In the genomic region with DNA sequence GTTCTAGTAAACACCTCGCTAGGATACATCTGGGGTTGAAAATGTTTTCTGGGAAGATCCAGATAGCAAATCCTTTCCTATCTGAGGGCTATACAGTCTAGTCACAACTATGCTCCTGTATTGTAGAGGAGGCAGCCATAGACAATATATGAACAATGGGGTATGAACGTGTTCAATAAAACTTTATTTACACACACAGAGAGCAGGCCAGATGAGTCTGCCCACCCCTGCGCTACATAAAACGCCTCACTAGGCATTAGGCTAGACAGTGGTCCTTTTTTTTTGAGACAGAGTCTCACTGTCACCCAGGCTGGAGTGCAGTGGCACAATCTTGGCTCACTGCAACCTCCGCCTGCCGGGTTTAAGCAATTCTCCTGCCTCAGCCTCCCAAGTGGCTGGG, we compare ENCODE assay signal across 24 cellular contexts. TPM values are rescaled to one million over a fixed set of nuclear protein-coding genes. Genes with fewer than 3 reads are reported as not detected.
A peak's percentile ranks its signal among the peaks of the same experiment; 100 is the strongest.
DNase-seq lines count a peak whose midpoint lies in the region; ATAC-seq, FAIRE-seq and TF ChIP-seq lines count a peak whose summit lies in the region.
"Had no signal": no experiment of that assay in that cellular context is flagged by ENCODE, and none has a peak within 500 bp of the region (broad histone marks: within the 10 kb centered on the region; RNA-seq: fewer than 3 reads in every experiment).

No MANE protein-coding gene starts in this region.

- H3K4me3 ChIP-seq in HepG2 (replicated peaks in 1 of 3; ENCODE audit: insufficient read depth in 1 of 3, low read depth in 2 of 3, low read length in 3 of 3) (no peak overlapping the region), right lobe of liver (no peak overlapping the region), K562 (no peak overlapping the region), mesenchymal stem cell (ENCODE audit: insufficient read depth in 1 of 2, low read depth in 1 of 2, low read length in 2 of 2) (no peak overlapping the region), spleen (no peak overlapping the region)
- H3K4me3 ChIP-seq: BLaER1 had no signal

- POLR2A ChIA-PET in HepG2 (lab: Yijun Ruan, JAX) (no interaction called here), K562 (lab: Yijun Ruan, JAX) (no interaction called here)

- ATAC-seq in HepG2 = no peak
- ATAC-seq in right lobe of liver = no peak
- no peak for ATAC-seq in K562

- H3K27ac ChIP-seq in HepG2 (ENCODE audit: extremely low read length, insufficient read depth, low read length) (no peak overlapping the region), right lobe of liver (no peak overlapping the region), K562 (ENCODE audit: extremely low read depth, low read depth, low read length) (no peak overlapping the region), mesenchymal stem cell (ENCODE audit: low read length, poor library complexity, severe bottlenecking) (no peak overlapping the region), spleen (no peak overlapping the region)
- H3K27ac ChIP-seq: 22Rv1, BLaER1 had no signal

- peaks cover 32% of the 10 kb centered on the region for H3K79me1 ChIP-seq in mesenchymal stem cell (replicated peaks; ENCODE audit: low read length, poor library complexity, severe bottlenecking)

- intact Hi-C loops in HepG2 (cut with micrococcal nuclease; ENCODE audit: unreplicated experiment) (loop anchor here (5.0 kb wide), 1 partner anchor 37 kb away; no protein-coding TSS in a partner anchor), right lobe of liver (cut with DNase I) (no loop called here), K562 (cut with micrococcal nuclease) (no loop called here), spleen (cut with DNase I; ENCODE audit: low total_unique reads) (no loop called here)

- TF ChIP-seq CTCF in HepG2 (CRISPR knock-in tag; IDR thresholded peaks at IDR 0.05) = no peak
- TF ChIP-seq CTCF in right lobe of liver (IDR thresholded peaks at IDR 0.05) = no peak
- TF ChIP-seq CTCF in K562 (IDR thresholded peaks at IDR 0.05 in 2 of 3, conservative IDR thresholded peaks at IDR 0.05 in 1 of 3; ENCODE audit: insufficient read depth in 2 of 3, low read depth in 1 of 3, low read length in 3 of 3) = no peak
- TF ChIP-seq CTCF in spleen (IDR thresholded peaks at IDR 0.05 in 8 of 11, conservative IDR thresholded peaks at IDR 0.05 in 3 of 11) = no peak

- TF ChIP-seq EP300 in HepG2 (IDR thresholded peaks at IDR 0.05; ENCODE audit: low read depth in 2 of 2, low read length in 2 of 2) (no peak), HepG2 (CRISPR knock-in tag; IDR thresholded peaks at IDR 0.05; ENCODE audit: borderline replicate concordance) (no peak), K562 (IDR thresholded peaks at IDR 0.05; ENCODE audit: low read length) (no peak)

- H2BK12ac ChIP-seq in mesenchymal stem cell (ENCODE audit: low read length in 2 of 2) = no peak overlapping the region

- no peak overlapping the region for H2AFZ ChIP-seq in HepG2 (ENCODE audit: low read length)
- no peak overlapping the region for H2AFZ ChIP-seq in K562 (ENCODE audit: low read depth, low read length)
- H2AFZ ChIP-seq in mesenchymal stem cell (ENCODE audit: low read depth, low read length) = no peak overlapping the region

- no peak overlapping the region for H3K14ac ChIP-seq in mesenchymal stem cell (ENCODE audit: low read length in 2 of 2)

- H2BK15ac ChIP-seq in mesenchymal stem cell (ENCODE audit: low read depth, poor library complexity, severe bottlenecking) = no peak overlapping the region

- no peak overlapping the region for H2BK120ac ChIP-seq in mesenchymal stem cell (ENCODE audit: low read depth, low read length)

- H3K9ac ChIP-seq in HepG2 (ENCODE audit: insufficient read depth, low read depth, low read length) (no peak overlapping the region), K562 (ENCODE audit: insufficient read depth in 1 of 2, low read depth in 2 of 2, low read length in 2 of 2) (no peak overlapping the region), mesenchymal stem cell (ENCODE audit: low read length) (peak overlapping the region; percentile 8)
- H3K9ac ChIP-seq: BLaER1 had no signal

- no peak overlapping the region for H4K91ac ChIP-seq in mesenchymal stem cell (ENCODE audit: low read length)

- no peaks in the 10 kb centered on the region for H3K9me1 ChIP-seq in K562 (ENCODE audit: control insufficient read depth, insufficient read depth, low read length)

- FAIRE-seq in HepG2 (lab: Jason Lieb, UNC) (no peak), K562 (lab: Jason Lieb, UNC) (no peak), GM12891 (lab: Jason Lieb, UNC) (no peak)
- FAIRE-seq: A204.1, GM12892 had no signal

- CTCF ChIA-PET in HepG2 (lab: Yijun Ruan, JAX; ENCODE audit: low intra/inter-chr PET ratio, low total read pairs) (no interaction called here), K562 (lab: Yijun Ruan, JAX; ENCODE audit: low intra/inter-chr PET ratio) (no interaction called here)

- no peak overlapping the region for H2AK5ac ChIP-seq in mesenchymal stem cell (ENCODE audit: low read length, severe bottlenecking)

- in situ Hi-C loops in HepG2 (cut with HindIII; ENCODE audit: extremely low pct_ligation_motif_present, low pct_unique_long_range_greater_than_20kb) = no loop called here
- in situ Hi-C loops in K562 (cut with MboI) = no loop called here

- H4K8ac ChIP-seq in mesenchymal stem cell (ENCODE audit: low read length) = no peak overlapping the region

- H3K79me2 ChIP-seq in HepG2 (ENCODE audit: insufficient read depth, low read length) (peaks cover 25% of the 10 kb centered on the region), K562 (ENCODE audit: control insufficient read depth, insufficient read depth, low read length) (0 out of 3 replicates have a peak, but pooled peaks cover 2% of the 10 kb centered on the region)

- H3K23ac ChIP-seq in mesenchymal stem cell (ENCODE audit: low read length in 2 of 2) = no peak overlapping the region

- no peak overlapping the region for H2BK5ac ChIP-seq in mesenchymal stem cell (ENCODE audit: low read depth, low read length, poor library complexity, severe bottlenecking)

- H3K4me2 ChIP-seq in HepG2 (ENCODE audit: low read depth, low read length) (no peak overlapping the region), K562 (ENCODE audit: insufficient read depth, low read length) (no peak overlapping the region), mesenchymal stem cell (ENCODE audit: low read length, poor library complexity, severe bottlenecking) (no peak overlapping the region)
- H3K4me2 ChIP-seq: BLaER1 had no signal

- H3K4ac ChIP-seq in mesenchymal stem cell (ENCODE audit: low read depth in 1 of 2, low read length in 2 of 2) = no peak overlapping the region

- H3K9me3 ChIP-seq in HepG2 (ENCODE audit: low read length) = no peaks in the 10 kb centered on the region
- no peaks in the 10 kb centered on the region for H3K9me3 ChIP-seq in right lobe of liver
- no peaks in the 10 kb centered on the region for H3K9me3 ChIP-seq in K562 (replicated peaks; ENCODE audit: control insufficient read depth, insufficient read depth, low read depth, low read length)
- no peaks in the 10 kb centered on the region for H3K9me3 ChIP-seq in mesenchymal stem cell (ENCODE audit: control insufficient read depth, low read length)
- no peaks in the 10 kb centered on the region for H3K9me3 ChIP-seq in spleen
- H3K9me3 ChIP-seq: BE2C, BLaER1 had no signal

- TF ChIP-seq POLR2A in HepG2 (IDR thresholded peaks at IDR 0.05; ENCODE audit: insufficient read depth in 1 of 2, low read depth in 2 of 2, low read length in 2 of 2) (no peak), right lobe of liver (IDR thresholded peaks at IDR 0.05) (no peak), K562 (conservative IDR thresholded peaks at IDR 0.05) (no peak), spleen (IDR thresholded peaks at IDR 0.05) (no peak), GM12891 (IDR thresholded peaks at IDR 0.05; ENCODE audit: low read depth, low read length) (no peak)

- H3K4me1 ChIP-seq in HepG2 (ENCODE audit: insufficient read depth, low read length) = peaks cover 24% of the 10 kb centered on the region
- no peaks in the 10 kb centered on the region for H3K4me1 ChIP-seq in right lobe of liver
- H3K4me1 ChIP-seq in K562 (replicated peaks in 1 of 2; ENCODE audit: control insufficient read depth in 2 of 2, insufficient read depth in 2 of 2, low read length in 2 of 2) = no peaks in the 10 kb centered on the region
- H3K4me1 ChIP-seq in mesenchymal stem cell (ENCODE audit: control insufficient read depth, insufficient read depth, low read depth, low read length) = peaks cover 9% of the 10 kb centered on the region
- peaks cover 0 to 30% (median 11%) of the 10 kb centered on the region in 6 donors for H3K4me1 ChIP-seq in spleen
- H3K4me1 ChIP-seq: BE2C had no signal

- no TSS peak for BruUV-seq in HepG2 (replicated peaks; lab: Mats Ljungman, UMichigan)
- BruUV-seq in K562 (replicated peaks; lab: Mats Ljungman, UMichigan) = no TSS peak

- TF ChIP-seq RAD21 in HepG2 (CRISPR knock-in tag; IDR thresholded peaks at IDR 0.05) = no peak
- TF ChIP-seq RAD21 in K562 (CRISPR knock-in tag; conservative IDR thresholded peaks at IDR 0.05 in 1 of 2, IDR thresholded peaks at IDR 0.05 in 1 of 2) = no peak

- WGBS in HepG2 (ENCODE audit: low lambda C conversion rate) = 100% methylated on average over 6 of the region's 6 CpGs
- WGBS in right lobe of liver (ENCODE audit: insufficient coverage, low coverage, low lambda C conversion rate, missing lambda C conversion rate) = 97% methylated on average over 6 of the region's 6 CpGs
- 91% methylated on average over 4 of the region's 6 CpGs for WGBS in K562 (ENCODE audit: insufficient coverage, low coverage, missing lambda C conversion rate)
- WGBS in mesenchymal stem cell = 97% methylated on average over 6 of the region's 6 CpGs
- WGBS in spleen, 5 donors = 93 to 99% (median 96%) methylated on average over 6 of the region's 6 CpGs

- no peaks in the 10 kb centered on the region for H3K27me3 ChIP-seq in HepG2 (ENCODE audit: control insufficient read depth in 1 of 2, insufficient read depth in 2 of 2, low read length in 2 of 2)
- H3K27me3 ChIP-seq in right lobe of liver = no peaks in the 10 kb centered on the region
- H3K27me3 ChIP-seq in K562 (ENCODE audit: control insufficient read depth in 2 of 2, insufficient read depth in 2 of 2, low read length in 2 of 2) = no peaks in the 10 kb centered on the region
- H3K27me3 ChIP-seq in mesenchymal stem cell (ENCODE audit: control insufficient read depth in 1 of 2, insufficient read depth in 1 of 2, low read length in 2 of 2) = no peaks in the 10 kb centered on the region
- no peaks in the 10 kb centered on the region for H3K27me3 ChIP-seq in spleen (replicated peaks in 1 of 7)
- H3K27me3 ChIP-seq: BE2C, BLaER1 had no signal

- no peak for DNase-seq in HepG2 (ENCODE audit: low spot score)
- no peak for DNase-seq in right lobe of liver
- DNase-seq in K562 (ENCODE audit: extremely low read depth in 1 of 4, low spot score in 3 of 4) = no peak
- no peak for DNase-seq in mesenchymal stem cell
- no peak for DNase-seq in hippocampal formation (lab: John Stamatoyannopoulos, UW)
- no peak for DNase-seq in spleen
- DNase-seq in GM12891 (ENCODE audit: insufficient read length, low spot score) = no peak
- DNase-seq: ACHN; BE2C; C1 segment of cervical spinal cord; CD4-positive, CD25-positive, alpha-beta regulatory T cell; CD8-positive, alpha-beta memory T cell; COR-L47; DMS 273 treated with DMSO at 0.1 percent for 48 hours; DMS153; DMS53; DMS79; DND-41; EL; GDM1 had no signal

- H3K18ac ChIP-seq in mesenchymal stem cell (ENCODE audit: low read depth in 1 of 2, low read length in 2 of 2) = no peak overlapping the region

- no peaks in the 10 kb centered on the region; the same call in 1 of the 2 replicates for H4K20me1 ChIP-seq in HepG2 (ENCODE audit: insufficient read depth, low read length)
- peaks cover 8% of the 10 kb centered on the region; the same call in 1 of the 2 replicates for H4K20me1 ChIP-seq in K562 (replicated peaks; ENCODE audit: control insufficient read depth, insufficient read depth, low read length)

- H3K36me3 ChIP-seq in HepG2 (replicated peaks in 1 of 2; ENCODE audit: control insufficient read depth in 1 of 2, insufficient read depth in 2 of 2, low read length in 2 of 2) (peaks cover 51 to 90% of the 10 kb centered on the region in 2 experiments), right lobe of liver (peaks cover 3 to 88% (median 32%) of the 10 kb centered on the region in 4 donors), K562 (ENCODE audit: control insufficient read depth, insufficient read depth, low read length) (peaks cover 96% of the 10 kb centered on the region), mesenchymal stem cell (ENCODE audit: control insufficient read depth in 1 of 2, insufficient read depth in 2 of 2, low read depth in 1 of 2, low read length in 2 of 2) (peaks cover 58 to 96% of the 10 kb centered on the region in 2 experiments), spleen (peaks cover 10 to 100% (median 96%) of the 10 kb centered on the region in 6 donors)

RNA-seq across cellular contexts. Expression of a gene that starts 11.1 kb away (rescaled TPM):
- total RNA-seq in HepG2 (2016; rRNA removed; fragmentation: Illumina TruSeq; extraction: Trizol) (29.6 and 30.7 TPM in 2 replicates), right lobe of liver (10 to 100 TPM; 12.7 to 27.8 (median 18.7) TPM), K562 (2014; rRNA removed) (15.1 and 18.3 TPM in 2 replicates), K562 (2014; rRNA removed; fragmentation: Illumina TruSeq; extraction: Trizol) (23.7 and 29.8 TPM in 2 replicates), K562 (2015; rRNA removed; fragmentation: Illumina TruSeq; extraction: Trizol) (18.5 and 20.8 TPM in 2 replicates), K562 (2021) (66.8 and 72.8 TPM in 2 replicates), spleen (10 to 100 TPM; 38.0 to 95.0 (median 60.1) TPM)
- total RNA-seq in HepG2 (2016; cell fraction: cytosol; rRNA removed; fragmentation: Illumina TruSeq; extraction: Trizol; ENCODE audit: low read depth) = 17.6 and 21.4 TPM in 2 replicates
- 29.5 and 30.6 TPM in 2 replicates for total RNA-seq in HepG2 (2016; cell fraction: insoluble cytoplasmic fraction; rRNA removed; fragmentation: Illumina TruSeq; extraction: Trizol)
- 23.9 and 28.0 TPM in 2 replicates for total RNA-seq in HepG2 (2016; cell fraction: membrane; rRNA removed; fragmentation: Illumina TruSeq; extraction: Trizol)
- total RNA-seq in HepG2 (2016; cell fraction: nucleus; rRNA removed; fragmentation: Illumina TruSeq; extraction: Trizol) = 45.6 and 50.9 TPM in 2 replicates
- polyA plus RNA-seq in HepG2 (2011; rRNA removed) (45.9 and 49.4 TPM in 2 replicates), K562 (2011; rRNA removed) (22.5 and 34.0 TPM in 2 replicates), K562 (2014; fragmentation: Illumina TruSeq; extraction: Trizol) (45.9 and 47.4 TPM in 2 replicates), K562 (2014; fragmentation: Nextera tagmentation; extraction: Ambion mirVana) (1 to 10 TPM; 6.4 to 8.5 TPM), K562 (2014; rRNA removed) (31.7 and 33.9 TPM in 2 replicates), spleen (10 to 100 TPM; 13.4 to 26.1 (median 25.0) TPM)
- polyA plus RNA-seq in HepG2 (2011; cell fraction: cytosol; rRNA removed) = 22.4 and 27.2 TPM in 2 replicates
- polyA plus RNA-seq in HepG2 (2011; cell fraction: nucleus; rRNA removed) = 148 and 160 TPM in 2 replicates
- polyA plus RNA-seq in HepG2 (2012) = 49.1 and 55.7 TPM in 2 replicates
- polyA plus RNA-seq in HepG2 (2016; cell fraction: cytosol; fragmentation: Illumina TruSeq; extraction: Trizol; ENCODE audit: low read depth) = 1.6 and 2.3 TPM in 2 replicates
- polyA plus RNA-seq in HepG2 (2016; cell fraction: insoluble cytoplasmic fraction; fragmentation: Illumina TruSeq; extraction: Trizol; ENCODE audit: low read depth) = 22.1 and 28.5 TPM in 2 replicates
- polyA plus RNA-seq in HepG2 (2016; cell fraction: membrane; fragmentation: Illumina TruSeq; extraction: Trizol; ENCODE audit: low read depth) = 6.8 and 7.2 TPM in 2 replicates
- 90.2 and 93.2 TPM in 2 replicates for polyA plus RNA-seq in HepG2 (2016; cell fraction: nucleus; fragmentation: Illumina TruSeq; extraction: Trizol; ENCODE audit: insufficient read depth, low read depth)
- polyA minus RNA-seq in HepG2 (2011; rRNA and poly(A)+ RNA removed; ENCODE audit: low replicate concordance) = 82.7 and 86.0 TPM in 2 replicates
- 18.0 and 21.4 TPM in 2 replicates for polyA minus RNA-seq in HepG2 (2011; cell fraction: cytosol; rRNA and poly(A)+ RNA removed)
- polyA minus RNA-seq in HepG2 (2011; cell fraction: nucleus; rRNA and poly(A)+ RNA removed) = 71.6 and 79.7 TPM in 2 replicates
- 148 and 235 TPM in 2 replicates for total RNA-seq in K562 (2011; cell fraction: chromatin; rRNA removed; ENCODE audit: low replicate concordance)
- 81.9 and 95.5 TPM in 2 replicates for total RNA-seq in K562 (2011; cell fraction: nucleolus; rRNA removed)
- total RNA-seq in K562 (2011; cell fraction: nucleoplasm; rRNA removed) = 95.0 and 103 TPM in 2 replicates
- polyA plus RNA-seq in K562 (2011; cell fraction: cytosol; rRNA removed) = 21.9 and 24.7 TPM in 2 replicates
- polyA plus RNA-seq in K562 (2011; cell fraction: nucleus; rRNA removed) = 99.8 and 123 TPM in 2 replicates
- 45.4 and 46.5 TPM in 2 replicates for polyA plus RNA-seq in K562 (2012)
- polyA minus RNA-seq in K562 (2011; rRNA and poly(A)+ RNA removed) = 34.2 and 37.2 TPM in 2 replicates
- 21.8 and 26.1 TPM in 2 replicates for polyA minus RNA-seq in K562 (2011; cell fraction: cytosol; rRNA and poly(A)+ RNA removed)
- polyA minus RNA-seq in K562 (2011; cell fraction: nucleus; rRNA and poly(A)+ RNA removed) = 26.8 and 40.4 TPM in 2 replicates
- polyA plus RNA-seq in mesenchymal stem cell (2013, experiment 1 of 2) = 31.5 TPM
- polyA plus RNA-seq in mesenchymal stem cell (2013, experiment 2 of 2) = 30.8 TPM
- polyA plus RNA-seq in GM12891 (2012; ENCODE audit: low read depth, missing spikeins) = 27.4 TPM

RNA-seq across cellular contexts. Expression of a gene that starts 47.4 kb away (rescaled TPM):
- total RNA-seq in HepG2 (2016; rRNA removed; fragmentation: Illumina TruSeq; extraction: Trizol) = 20.1 and 21.3 TPM in 2 replicates
- 4.6 and 4.8 TPM in 2 replicates for total RNA-seq in HepG2 (2016; cell fraction: cytosol; rRNA removed; fragmentation: Illumina TruSeq; extraction: Trizol; ENCODE audit: low read depth)
- total RNA-seq in HepG2 (2016; cell fraction: insoluble cytoplasmic fraction; rRNA removed; fragmentation: Illumina TruSeq; extraction: Trizol) = 20.2 and 20.6 TPM in 2 replicates
- total RNA-seq in HepG2 (2016; cell fraction: membrane; rRNA removed; fragmentation: Illumina TruSeq; extraction: Trizol) = 12.9 and 13.2 TPM in 2 replicates
- total RNA-seq in HepG2 (2016; cell fraction: nucleus; rRNA removed; fragmentation: Illumina TruSeq; extraction: Trizol) = 21.3 and 24.7 TPM in 2 replicates
- 48.9 and 66.5 TPM in 2 replicates for polyA plus RNA-seq in HepG2 (2011; rRNA removed)
- 36.2 and 36.3 TPM in 2 replicates for polyA plus RNA-seq in HepG2 (2011; cell fraction: cytosol; rRNA removed)
- polyA plus RNA-seq in HepG2 (2011; cell fraction: nucleus; rRNA removed) = 233 and 263 TPM in 2 replicates
- 33.2 and 38.1 TPM in 2 replicates for polyA plus RNA-seq in HepG2 (2012)
- polyA plus RNA-seq in HepG2 (2016; cell fraction: cytosol; fragmentation: Illumina TruSeq; extraction: Trizol; ENCODE audit: low read depth) = 2.0 TPM in 2 replicates
- 22.9 and 27.1 TPM in 2 replicates for polyA plus RNA-seq in HepG2 (2016; cell fraction: insoluble cytoplasmic fraction; fragmentation: Illumina TruSeq; extraction: Trizol; ENCODE audit: low read depth)
- polyA plus RNA-seq in HepG2 (2016; cell fraction: membrane; fragmentation: Illumina TruSeq; extraction: Trizol; ENCODE audit: low read depth) = 7.5 and 8.2 TPM in 2 replicates
- 48.3 and 49.0 TPM in 2 replicates for polyA plus RNA-seq in HepG2 (2016; cell fraction: nucleus; fragmentation: Illumina TruSeq; extraction: Trizol; ENCODE audit: insufficient read depth, low read depth)
- 20.1 and 43.0 TPM in 2 replicates for polyA minus RNA-seq in HepG2 (2011; rRNA and poly(A)+ RNA removed; ENCODE audit: low replicate concordance)
- 16.4 and 17.8 TPM in 2 replicates for polyA minus RNA-seq in HepG2 (2011; cell fraction: cytosol; rRNA and poly(A)+ RNA removed)
- polyA minus RNA-seq in HepG2 (2011; cell fraction: nucleus; rRNA and poly(A)+ RNA removed) = 66.4 and 72.6 TPM in 2 replicates
- total RNA-seq in right lobe of liver = 10 to 100 TPM; 14.8 to 46.2 (median 28.8) TPM
- total RNA-seq in K562 (2011; cell fraction: chromatin; rRNA removed; ENCODE audit: low replicate concordance) = 59.2 and 70.8 TPM in 2 replicates
- total RNA-seq in K562 (2011; cell fraction: nucleolus; rRNA removed) = 27.7 and 37.1 TPM in 2 replicates
- total RNA-seq in K562 (2011; cell fraction: nucleoplasm; rRNA removed) = 34.9 and 43.7 TPM in 2 replicates
- total RNA-seq in K562 (2014; rRNA removed) = 15.0 and 15.1 TPM in 2 replicates
- 16.8 and 18.3 TPM in 2 replicates for total RNA-seq in K562 (2014; rRNA removed; fragmentation: Illumina TruSeq; extraction: Trizol)
- 19.6 and 21.2 TPM in 2 replicates for total RNA-seq in K562 (2015; rRNA removed; fragmentation: Illumina TruSeq; extraction: Trizol)
- 24.4 and 27.7 TPM in 2 replicates for total RNA-seq in K562 (2021)
- polyA plus RNA-seq in K562 (2011; rRNA removed) = 16.1 and 16.5 TPM in 2 replicates
- 14.2 and 14.9 TPM in 2 replicates for polyA plus RNA-seq in K562 (2011; cell fraction: cytosol; rRNA removed)
- 71.2 and 83.3 TPM in 2 replicates for polyA plus RNA-seq in K562 (2011; cell fraction: nucleus; rRNA removed)
- polyA plus RNA-seq in K562 (2012) = 17.4 and 27.1 TPM in 2 replicates
- 20.5 and 24.1 TPM in 2 replicates for polyA plus RNA-seq in K562 (2014; fragmentation: Illumina TruSeq; extraction: Trizol)
- under 1 TPM; 0.52 to 0.70 TPM for polyA plus RNA-seq in K562 (2014; fragmentation: Nextera tagmentation; extraction: Ambion mirVana)
- polyA plus RNA-seq in K562 (2014; rRNA removed) = 25.1 and 25.4 TPM in 2 replicates
- 12.2 and 12.3 TPM in 2 replicates for polyA minus RNA-seq in K562 (2011; rRNA and poly(A)+ RNA removed)
- polyA minus RNA-seq in K562 (2011; cell fraction: cytosol; rRNA and poly(A)+ RNA removed) = 6.5 and 8.0 TPM in 2 replicates
- 12.8 and 20.0 TPM in 2 replicates for polyA minus RNA-seq in K562 (2011; cell fraction: nucleus; rRNA and poly(A)+ RNA removed)
- polyA plus RNA-seq in mesenchymal stem cell (2013, experiment 1 of 2) = 15.0 TPM
- polyA plus RNA-seq in mesenchymal stem cell (2013, experiment 2 of 2) = 14.3 TPM
- total RNA-seq in spleen = 100 to 1,000 TPM; 119 to 169 (median 138) TPM
- 100 to 1,000 TPM in 1 of 3 donors, 10 to 100 TPM in 2; 66.9 to 102 (median 79.4) TPM for polyA plus RNA-seq in spleen
- 171 TPM for polyA plus RNA-seq in GM12891 (2012; ENCODE audit: low read depth, missing spikeins)
